ENCODE assay signal across 8 cellular contexts in genomic region chr19:12365094-12365371, GRCh38. TPM values are rescaled to one million over a fixed set of nuclear protein-coding genes. Genes with fewer than 3 reads are reported as not detected.
A peak's percentile ranks its signal among the peaks of the same experiment; 100 is the strongest.
DNase-seq lines count a peak whose midpoint lies in the region; ATAC-seq and TF ChIP-seq lines count a peak whose summit lies in the region.

No MANE protein-coding gene starts in this region.

- no peaks in the 10 kb centered on the region for H3K4me1 ChIP-seq in right cardiac atrium (ENCODE audit: control insufficient read depth, insufficient read depth, low read length)
- H3K4me1 ChIP-seq in gastrocnemius medialis: peaks cover 6 to 11% of the 10 kb centered on the region in 2 donors

- H3K9me3 ChIP-seq in right cardiac atrium (ENCODE audit: control insufficient read depth, low read length) (no peaks in the 10 kb centered on the region), gastrocnemius medialis (no peaks in the 10 kb centered on the region)

- no peaks in the 10 kb centered on the region for H3K9me3 Mint-ChIP-seq in activated naive CD8-positive, alpha-beta T cell treated with anti-CD3 and anti-CD28 coated beads, Interleukin-2, amount 50 U/mL, for 24 hours

- no peaks in the 10 kb centered on the region for H3K27me3 Mint-ChIP-seq in activated naive CD8-positive, alpha-beta T cell treated with anti-CD3 and anti-CD28 coated beads, Interleukin-2, amount 50 U/mL, for 24 hours

- peaks cover 6% of the 10 kb centered on the region for H3K36me3 Mint-ChIP-seq in activated naive CD8-positive, alpha-beta T cell treated with anti-CD3 and anti-CD28 coated beads, Interleukin-2, amount 50 U/mL, for 24 hours (ENCODE audit: low read depth)

- TF ChIP-seq CTCF in GM06990 (IDR thresholded peaks at IDR 0.05; ENCODE audit: insufficient read depth, low read length, poor library complexity, severe bottlenecking) (no peak), gastrocnemius medialis (IDR thresholded peaks at IDR 0.05 in 4 of 5, conservative IDR thresholded peaks at IDR 0.05 in 1 of 5) (peak in 1 of 5 experiments; percentile 8)

- DNase-seq in GM06990 (ENCODE audit: extremely low read depth, insufficient read length): no peak
- no peak for DNase-seq in activated naive CD8-positive, alpha-beta T cell treated with anti-CD3 and anti-CD28 coated beads, Interleukin-2, amount 50 U/mL, for 24 hours
- DNase-seq in right cardiac atrium: peak in 1 of 3 donors; percentile 73
- peak in 1 of 2 donors; percentile 13 for DNase-seq in gastrocnemius medialis
- no peak for DNase-seq in NK-92 treated with Interleukin-12 subunit alpha and Interleukin-12 subunit beta, amount 100 ng/mL, for 24 hours (lab: John Stamatoyannopoulos, UW)
- DNase-seq in kidney glomerular epithelial cell (lab: John Stamatoyannopoulos, UW): no peak
- no peak for DNase-seq in central memory CD4-positive, alpha-beta T cell

- peak overlapping the region; percentile 88 for H3K27ac ChIP-seq in right cardiac atrium (ENCODE audit: low read length)
- H3K27ac ChIP-seq in gastrocnemius medialis: peak overlapping the region; percentile 86 to 97 (median 92)

- no peak for TF ChIP-seq POLR2A in gastrocnemius medialis (IDR thresholded peaks at IDR 0.05)

- peak overlapping the region; percentile 18 for H3K27ac Mint-ChIP-seq in activated naive CD8-positive, alpha-beta T cell treated with anti-CD3 and anti-CD28 coated beads, Interleukin-2, amount 50 U/mL, for 24 hours

- peak overlapping the region; percentile 92 for H3K4me3 Mint-ChIP-seq in activated naive CD8-positive, alpha-beta T cell treated with anti-CD3 and anti-CD28 coated beads, Interleukin-2, amount 50 U/mL, for 24 hours

- H3K4me1 Mint-ChIP-seq in activated naive CD8-positive, alpha-beta T cell treated with anti-CD3 and anti-CD28 coated beads, Interleukin-2, amount 50 U/mL, for 24 hours: peaks cover 16% of the 10 kb centered on the region

- in situ Hi-C loops in gastrocnemius medialis (cut with MboI; ENCODE audit: low sequenced_read_pairs in 4 of 4): no loop called here

- H3K4me3 ChIP-seq in GM06990 (replicated peaks; ENCODE audit: low read depth, low read length): peak overlapping the region; percentile 83
- peak overlapping the region; percentile 90 for H3K4me3 ChIP-seq in right cardiac atrium (ENCODE audit: low read length)
- H3K4me3 ChIP-seq in gastrocnemius medialis: peak overlapping the region; percentile 76 to 93 (median 84)

- WGBS in right cardiac atrium: under 1% methylated on average over 19 of the region's 19 CpGs

- intact Hi-C loops in right cardiac atrium (cut with DNase I): no loop called here
- intact Hi-C loops in gastrocnemius medialis (cut with DNase I; ENCODE audit: low total_unique reads): loop anchor here (1.0 to 10.0 kb wide), 6 partner anchors 32 to 380 kb away; partner anchors contain the start of genes ZNF433, ZNF44, ZNF443 and ZNF563

- H3K27me3 ChIP-seq in GM06990 (replicated peaks; ENCODE audit: control insufficient read depth, insufficient read depth, low read length) (no peaks in the 10 kb centered on the region), right cardiac atrium (ENCODE audit: control insufficient read depth, insufficient read depth) (no peaks in the 10 kb centered on the region), gastrocnemius medialis (no peaks in the 10 kb centered on the region)

- peak; percentile 39 for ATAC-seq in HG03175 (IDR thresholded peaks at IDR 0.05; ENCODE audit: unreplicated experiment)
- ATAC-seq in activated naive CD8-positive, alpha-beta T cell treated with anti-CD3 and anti-CD28 coated beads, Interleukin-2, amount 50 U/mL, for 24 hours: peak; percentile 11
- peak; percentile 48 to 61 for ATAC-seq in right cardiac atrium
- ATAC-seq in gastrocnemius medialis: peak; percentile 40 to 54

- H3K36me3 ChIP-seq in GM06990 (ENCODE audit: control insufficient read depth, insufficient read depth, low read length) (no peaks in the 10 kb centered on the region), gastrocnemius medialis (no peaks in the 10 kb centered on the region)

RNA-seq across cellular contexts. Expression of gene ZNF442, which starts 0.5 kb away (rescaled TPM):
- total RNA-seq in right cardiac atrium (1 to 10 TPM; 2.7 to 3.7 (median 3.2) TPM), gastrocnemius medialis (under 1 TPM; 0.22 to 0.66 (median 0.42) TPM)
- polyA plus RNA-seq in right cardiac atrium: 0.84 TPM

RNA-seq across cellular contexts. Expression of gene ZNF563, which starts 31.6 kb away (rescaled TPM):
- total RNA-seq in right cardiac atrium (1 to 10 TPM; 4.5 to 5.3 (median 4.8) TPM), gastrocnemius medialis (1 to 10 TPM; 1.3 to 2.8 (median 2.2) TPM)
- polyA plus RNA-seq in right cardiac atrium: 5.7 TPM

RNA-seq across cellular contexts. Expression of gene ZNF799, which starts 36.0 kb away (rescaled TPM):
- total RNA-seq in right cardiac atrium (1 to 10 TPM; 2.3 to 3.4 (median 3.0) TPM), gastrocnemius medialis (1 to 10 TPM; 1.3 to 3.6 (median 3.2) TPM)
- polyA plus RNA-seq in right cardiac atrium: 2.1 TPM
